ENCODE assay signal across 11 cellular contexts in genomic region chr11:61445535-61445934, GRCh38. TPM values are rescaled to one million over a fixed set of nuclear protein-coding genes. Genes with fewer than 3 reads are reported as not detected.
A peak's percentile ranks its signal among the peaks of the same experiment; 100 is the strongest.
DNase-seq lines count a peak whose midpoint lies in the region; ATAC-seq, FAIRE-seq and TF ChIP-seq lines count a peak whose summit lies in the region.
"Had no signal": no experiment of that assay in that cellular context is flagged by ENCODE, and none has a peak within 500 bp of the region (broad histone marks: within the 10 kb centered on the region; RNA-seq: fewer than 3 reads in every experiment).

No MANE protein-coding gene starts in this region.

- TF ChIP-seq POLR2A in A549 (IDR thresholded peaks at IDR 0.05; ENCODE audit: low read length) (no peak), GM12892 (IDR thresholded peaks at IDR 0.05; ENCODE audit: low read depth, low read length) (no peak), GM18505 (IDR thresholded peaks at IDR 0.05; ENCODE audit: borderline replicate concordance, extremely low read depth, insufficient read depth, insufficient read length) (no peak)

- WGBS in A549 (ENCODE audit: missing lambda C conversion rate) = 72% methylated on average over 4 of the region's 4 CpGs
- WGBS in GM23248 (ENCODE audit: low coverage in 1 of 2, low lambda C conversion rate in 2 of 2, missing lambda C conversion rate in 2 of 2), 2 experiments = 47 to 50% methylated on average over 4 of the region's 4 CpGs

- no peaks in the 10 kb centered on the region for H3K27me3 ChIP-seq in GM23248 (replicated peaks; ENCODE audit: insufficient read depth)
- H3K27me3 ChIP-seq: BLaER1, SJSA1 had no signal

- no peak overlapping the region for H3K4me3 ChIP-seq in A549
- H3K4me3 ChIP-seq in GM23248 = no peak overlapping the region
- H3K4me3 ChIP-seq: BLaER1, SJSA1 had no signal

- in situ Hi-C loops in GM23248 (cut with MboI) = no loop called here

- H4K20me1 ChIP-seq in GM23248 (ENCODE audit: insufficient read depth) = no peaks in the 10 kb centered on the region

- CTCF ChIA-PET in A549 (lab: Yijun Ruan, JAX) = interaction anchor here (0.6 to 10.4 kb wide), 53 partner anchors 12 to 603 kb away, joined by 3 to 164 read pairs (median 5); partner anchors contain the start of genes CPSF7, LRRC10B and SDHAF2

- H3K36me3 Mint-ChIP-seq in activated T-helper 17 cell treated with anti-CD3 and anti-CD28 coated beads, Interleukin-2, amount 50 U/mL, for 72 hours (ENCODE audit: low read depth) = peaks cover 99% of the 10 kb centered on the region
- peaks cover 72% of the 10 kb centered on the region for H3K36me3 Mint-ChIP-seq in nephron (ENCODE audit: low read depth)

- H3K4me1 ChIP-seq in A549 = peaks cover 12% of the 10 kb centered on the region
- peaks cover 18% of the 10 kb centered on the region for H3K4me1 ChIP-seq in GM23248 (ENCODE audit: insufficient read depth)

- peak overlapping the region; percentile 29 for H3K9ac ChIP-seq in GM23248
- H3K9ac ChIP-seq: BLaER1 had no signal

- no peak overlapping the region for H2AFZ ChIP-seq in GM23248

- no peaks in the 10 kb centered on the region for H3K27me3 Mint-ChIP-seq in activated T-helper 17 cell treated with anti-CD3 and anti-CD28 coated beads, Interleukin-2, amount 50 U/mL, for 72 hours
- H3K27me3 Mint-ChIP-seq in nephron (ENCODE audit: low read depth) = no peaks in the 10 kb centered on the region

- no peak for FAIRE-seq in A549 (lab: Jason Lieb, UNC)
- FAIRE-seq in GM12892 (lab: Jason Lieb, UNC) = no peak

- DNase-seq in A549 (ENCODE audit: low read depth in 1 of 2, low spot score in 1 of 2) (no peak), GM23248 (no peak), GM12892 (ENCODE audit: insufficient read length) (no peak)

- H3K9me2 ChIP-seq in GM23248 (ENCODE audit: insufficient read depth) = no peaks in the 10 kb centered on the region

- H3K27ac ChIP-seq in A549 (peak overlapping the region in 1 of 2 experiments; percentile 48; a peak in 3 of 6 replicates), GM23248 (peak overlapping the region; percentile 65)
- H3K27ac ChIP-seq: BLaER1, SJSA1 had no signal

- H3K27ac Mint-ChIP-seq in activated T-helper 17 cell treated with anti-CD3 and anti-CD28 coated beads, Interleukin-2, amount 50 U/mL, for 72 hours = peak overlapping the region; percentile 63
- H3K27ac Mint-ChIP-seq in nephron = peak overlapping the region; percentile 42 to 58 (median 57)

- TF ChIP-seq CTCF in A549 (IDR thresholded peaks at IDR 0.05) = no peak
- TF ChIP-seq CTCF in nephron (IDR thresholded peaks at IDR 0.05; ENCODE audit: unreplicated experiment in 3 of 3) = no peak

- H3K9me3 Mint-ChIP-seq in activated T-helper 17 cell treated with anti-CD3 and anti-CD28 coated beads, Interleukin-2, amount 50 U/mL, for 72 hours = no peaks in the 10 kb centered on the region
- peaks cover 4% of the 10 kb centered on the region for H3K9me3 Mint-ChIP-seq in nephron

- POLR2A ChIA-PET in A549 (lab: Yijun Ruan, JAX) = interaction anchor here (1.2 to 3.3 kb wide), 5 partner anchors 10 to 63 kb away, joined by 3 to 21 read pairs (median 5); partner anchors contain the start of genes CPSF7, LRRC10B and SDHAF2

- no peak for TF ChIP-seq EP300 in A549 (IDR thresholded peaks at IDR 0.05)

- no peak overlapping the region for H3K4me3 Mint-ChIP-seq in activated T-helper 17 cell treated with anti-CD3 and anti-CD28 coated beads, Interleukin-2, amount 50 U/mL, for 72 hours
- H3K4me3 Mint-ChIP-seq in nephron = peak overlapping the region in 1 of 3 experiments; percentile 7

- TF ChIP-seq RAD21 in A549 (conservative IDR thresholded peaks at IDR 0.05 in 1 of 2, IDR thresholded peaks at IDR 0.05 in 1 of 2) = no peak

- ATAC-seq in A549 (peak; percentile 4 to 21; a peak in 3 of 6 replicates), HG03139 (IDR thresholded peaks at IDR 0.05; ENCODE audit: unreplicated experiment) (no peak), GM19455 (IDR thresholded peaks at IDR 0.05; ENCODE audit: unreplicated experiment) (no peak), GM18505 (IDR thresholded peaks at IDR 0.05; ENCODE audit: unreplicated experiment) (no peak)
- no peak for ATAC-seq in activated T-helper 17 cell treated with anti-CD3 and anti-CD28 coated beads, Interleukin-2, amount 50 U/mL, for 72 hours (replicated peaks)

- H3K79me2 ChIP-seq in GM23248 (ENCODE audit: insufficient read depth) = peaks cover 58% of the 10 kb centered on the region

- H3F3A ChIP-seq in GM23248 (ENCODE audit: insufficient read depth) = peaks cover 28% of the 10 kb centered on the region

- H3K9me3 ChIP-seq in A549 (no peaks in the 10 kb centered on the region), GM23248 (ENCODE audit: low read depth) (no peaks in the 10 kb centered on the region)
- H3K9me3 ChIP-seq: SJSA1 had no signal

- H3K4me2 ChIP-seq in A549 = no peak overlapping the region
- H3K4me2 ChIP-seq in GM23248 (ENCODE audit: unreplicated experiment) = peak overlapping the region; percentile 47

- H3K4me1 Mint-ChIP-seq in activated T-helper 17 cell treated with anti-CD3 and anti-CD28 coated beads, Interleukin-2, amount 50 U/mL, for 72 hours = peaks cover 36% of the 10 kb centered on the region
- H3K4me1 Mint-ChIP-seq in nephron = peaks cover 23% of the 10 kb centered on the region

- peaks cover 22% of the 10 kb centered on the region; the same call in 1 of the 2 replicates for H3K36me3 ChIP-seq in GM23248 (ENCODE audit: low read depth)

TF ChIP-seq in A549, 52 proteins besides CTCF, POLR2A, EP300 and RAD21 (continues in another document):
- TF ChIP-seq RARB (CRISPR knock-in tag; IDR thresholded peaks at IDR 0.05) = no peak
- no peak for TF ChIP-seq ZSCAN20 (CRISPR knock-in tag; IDR thresholded peaks at IDR 0.05)
- TF ChIP-seq CBX2 (IDR thresholded peaks at IDR 0.05; ENCODE audit: borderline replicate concordance, low read depth) = no peak
- TF ChIP-seq RNF2 (IDR thresholded peaks at IDR 0.05; ENCODE audit: borderline replicate concordance, low read depth) = no peak
- no peak for TF ChIP-seq EHMT2 (IDR thresholded peaks at IDR 0.05; ENCODE audit: low read depth)
- no peak for TF ChIP-seq HEYL (CRISPR knock-in tag; IDR thresholded peaks at IDR 0.05)
- no peak for TF ChIP-seq NR3C1 (IDR thresholded peaks at IDR 0.05)
- no peak for TF ChIP-seq E2F6 (IDR thresholded peaks at IDR 0.05; ENCODE audit: borderline replicate concordance, low read depth)
- no peak for TF ChIP-seq PHF8 (IDR thresholded peaks at IDR 0.05; ENCODE audit: borderline replicate concordance, low read depth)

RNA-seq across cellular contexts. Expression of gene SDHAF2, which starts 15.6 kb away (rescaled TPM):
- polyA plus RNA-seq in A549 (2011; rRNA removed) = 76.4 and 106 TPM in 2 replicates
- 86.4 and 102 TPM in 2 replicates for polyA plus RNA-seq in A549 (2012; cell fraction: cytosol; rRNA removed)
- 63.2 and 70.2 TPM in 2 replicates for polyA plus RNA-seq in A549 (2012; cell fraction: nucleus; rRNA removed)
- 43.1 to 44.4 TPM (median 43.8 TPM) in 3 replicates for polyA plus RNA-seq in A549 (2017; fragmentation: RNase III; extraction: RNeasy Plus Mini Kit Qiagen cat#74134 plus additional on column Dnase treatment)
- 77.1 and 82.6 TPM in 2 replicates for polyA minus RNA-seq in A549 (2011; rRNA and poly(A)+ RNA removed)
- 19.5 and 32.5 TPM in 2 replicates for total RNA-seq in GM23248 (2014; rRNA removed; shearing (Covaris generic))
- 59.5 and 60.6 TPM in 2 replicates for polyA plus RNA-seq in GM23248 (2016; fragmentation: Nextera tagmentation; extraction: Ambion mirVana)
- 10 to 100 TPM; 36.9 to 45.5 TPM for total RNA-seq in activated T-helper 17 cell treated with anti-CD3 and anti-CD28 coated beads, Interleukin-2, amount 50 U/mL, for 72 hours
- 43.2 TPM for polyA plus RNA-seq in GM12892 (2012; ENCODE audit: missing spikeins)

RNA-seq across cellular contexts. Expression of gene CPSF7, which starts 15.8 kb away (rescaled TPM):
- polyA plus RNA-seq in A549 (2011; rRNA removed) (56.7 and 72.9 TPM in 2 replicates), A549 (2017; fragmentation: RNase III; extraction: RNeasy Plus Mini Kit Qiagen cat#74134 plus additional on column Dnase treatment) (62.9 to 69.1 TPM (median 67.5 TPM) in 3 replicates), GM23248 (2016; fragmentation: Nextera tagmentation; extraction: Ambion mirVana) (38.2 and 42.3 TPM in 2 replicates)
- 64.0 and 66.7 TPM in 2 replicates for polyA plus RNA-seq in A549 (2012; cell fraction: cytosol; rRNA removed)
- polyA plus RNA-seq in A549 (2012; cell fraction: nucleus; rRNA removed) = 107 and 125 TPM in 2 replicates
- 68.1 and 88.4 TPM in 2 replicates for polyA minus RNA-seq in A549 (2011; rRNA and poly(A)+ RNA removed)
- 27.1 and 31.2 TPM in 2 replicates for total RNA-seq in GM23248 (2014; rRNA removed; shearing (Covaris generic))
- 100 to 1,000 TPM in 1 of 2 donors, 10 to 100 TPM in 1; 98.1 to 114 TPM for total RNA-seq in activated T-helper 17 cell treated with anti-CD3 and anti-CD28 coated beads, Interleukin-2, amount 50 U/mL, for 72 hours
- polyA plus RNA-seq in GM12892 (2012; ENCODE audit: missing spikeins) = 44.3 TPM

RNA-seq across cellular contexts. Expression of gene TMEM216, which starts 53.1 kb away (rescaled TPM):
- 33.6 and 49.0 TPM in 2 replicates for polyA plus RNA-seq in A549 (2011; rRNA removed)
- 22.6 and 24.2 TPM in 2 replicates for polyA plus RNA-seq in A549 (2012; cell fraction: cytosol; rRNA removed)
- 9.7 and 16.8 TPM in 2 replicates for polyA plus RNA-seq in A549 (2012; cell fraction: nucleus; rRNA removed)
- 9.9 to 11.9 TPM (median 10.6 TPM) in 3 replicates for polyA plus RNA-seq in A549 (2017; fragmentation: RNase III; extraction: RNeasy Plus Mini Kit Qiagen cat#74134 plus additional on column Dnase treatment)
- 24.2 and 28.8 TPM in 2 replicates for polyA minus RNA-seq in A549 (2011; rRNA and poly(A)+ RNA removed)
- total RNA-seq in GM23248 (2014; rRNA removed; shearing (Covaris generic)) = 23.2 and 33.9 TPM in 2 replicates
- polyA plus RNA-seq in GM23248 (2016; fragmentation: Nextera tagmentation; extraction: Ambion mirVana) = 20.7 and 23.1 TPM in 2 replicates
- total RNA-seq in activated T-helper 17 cell treated with anti-CD3 and anti-CD28 coated beads, Interleukin-2, amount 50 U/mL, for 72 hours = 10 to 100 TPM; 12.1 to 12.8 TPM
- polyA plus RNA-seq in GM12892 (2012; ENCODE audit: missing spikeins) = 9.2 TPM
- total RNA-seq: G401 had no signal

Comparison
In these comparisons a context has a peak if more than half of its experiments do, and no peak if none do; other contexts are left out.
1. ATAC-seq: peak in A549 (2 of 2); none in activated T-helper 17 cell treated with anti-CD3 and anti-CD28 coated beads, Interleukin-2, amount 50 U/mL, for 72 hours (single experiment), HG03139 (single experiment), GM19455 (single experiment) and GM18505 (single experiment).